ENCODE assay signal across 2 cellular contexts in genomic region chr6:17577059-17577458, GRCh38.
TF ChIP-seq lines count a peak whose summit lies in the region.

No MANE protein-coding gene starts in this region.

TF ChIP-seq in GM23338, 12 proteins besides CTCF, POLR2A, EP300 and RAD21 (continued from another document):
- TF ChIP-seq REST (IDR thresholded peaks at IDR 0.05; ENCODE audit: unreplicated experiment), result no peak
- no peak for TF ChIP-seq EZH2phosphoT487 (IDR thresholded peaks at IDR 0.05; ENCODE audit: unreplicated experiment)
- no peak for TF ChIP-seq POLR2AphosphoS5 (IDR thresholded peaks at IDR 0.05; ENCODE audit: low read depth)
- no peak for TF ChIP-seq CREB1 (CRISPR knock-in tag; IDR thresholded peaks at IDR 0.05; ENCODE audit: low read depth)
- TF ChIP-seq NANOG (IDR thresholded peaks at IDR 0.05; ENCODE audit: borderline replicate concordance), result no peak
- no peak for TF ChIP-seq ZNF462 (CRISPR knock-in tag; IDR thresholded peaks at IDR 0.05)

TF ChIP-seq in K562, 482 proteins besides CTCF, POLR2A, EP300 and RAD21 (continued from another document):
- TF ChIP-seq CBX5 (IDR thresholded peaks at IDR 0.05; ENCODE audit: borderline replicate concordance, low read depth) (0 out of 2 replicates have a peak, but pooled peaks have one; percentile 56), ZNF184 (CRISPR knock-in tag; IDR thresholded peaks at IDR 0.05) (peak; percentile 66), CREB3 (tag; conservative IDR thresholded peaks at IDR 0.05; ENCODE audit: low read depth) (no peak), CREB5 (CRISPR knock-in tag; IDR thresholded peaks at IDR 0.05) (no peak), XRCC3 (IDR thresholded peaks at IDR 0.05) (0 out of 2 replicates have a peak, but pooled peaks have one; percentile 27), TRIM28 (IDR thresholded peaks at IDR 0.05) (peak; percentile 82), ZNF280A (IDR thresholded peaks at IDR 0.05; ENCODE audit: low read depth, partially characterized antibody) (peak; percentile 80), ZNF316 (IDR thresholded peaks at IDR 0.05) (0 out of 2 replicates have a peak, but pooled peaks have one; percentile 8), ZNF561 (CRISPR knock-in tag; conservative IDR thresholded peaks at IDR 0.05) (no peak)
